ENCODE assay signal across 16 cellular contexts in the genomic region with DNA sequence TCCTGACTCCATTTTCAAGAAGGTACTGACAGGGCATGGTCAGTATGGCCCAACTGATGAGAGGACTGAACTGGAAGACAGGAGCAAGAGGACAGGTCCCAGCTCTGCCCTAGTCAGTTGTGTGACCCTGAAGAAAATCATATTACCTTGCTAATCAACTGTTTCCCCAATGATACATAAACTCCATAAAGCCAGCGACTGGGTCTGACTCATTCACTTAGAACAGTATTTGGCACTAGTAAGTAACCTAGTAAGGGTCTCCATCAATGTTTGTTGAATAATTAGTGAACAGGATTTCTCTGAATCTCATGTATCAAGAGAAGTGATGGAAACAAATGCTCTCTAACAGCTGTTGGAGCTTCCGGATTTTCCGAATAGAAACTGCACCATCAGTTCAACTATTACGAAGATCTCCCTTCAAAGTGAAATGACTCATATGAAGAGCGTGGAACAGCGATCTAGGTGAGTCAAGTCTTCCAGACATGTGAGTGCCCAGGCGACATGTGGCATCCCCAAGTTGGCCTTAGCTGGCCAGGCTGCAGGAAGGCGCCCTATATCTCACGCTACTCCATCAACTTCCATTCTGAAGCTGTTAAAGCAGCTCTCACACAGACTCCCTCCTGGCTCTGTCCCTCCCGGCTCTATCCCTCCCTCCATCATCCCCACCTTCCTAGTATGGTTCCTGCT.
DNase-seq lines count a peak whose midpoint lies in the region; ATAC-seq and TF ChIP-seq lines count a peak whose summit lies in the region.
"Had no signal": no experiment of that assay in that cellular context is flagged by ENCODE, and none has a peak within 500 bp of the region (broad histone marks: within the 10 kb centered on the region; RNA-seq: fewer than 3 reads in every experiment).

No MANE protein-coding gene starts in this region.

- no peak overlapping the region for H3K27ac Mint-ChIP-seq in activated naive CD4-positive, alpha-beta T cell treated with anti-CD3 and anti-CD28 coated beads, Interleukin-2, amount 50 U/mL, for 72 hours
- no peak overlapping the region for H3K27ac Mint-ChIP-seq in activated naive CD4-positive, alpha-beta T cell treated with anti-CD3 and anti-CD28 coated beads, Interleukin-2, amount 10 ng/mL, durations not matched to agents 7 days and 5 days
- no peak overlapping the region for H3K27ac Mint-ChIP-seq in type B pancreatic cell
- H3K27ac Mint-ChIP-seq: dendritic cell treated with granulocyte-macrophage colony-stimulating factor and Interleukin-4, amounts not matched to agents 40 ng/mL and 50 ng/mL, for 4 days had no signal

- H3K79me2 ChIP-seq in fibroblast of lung (ENCODE audit: control insufficient read depth, insufficient read depth, low read length): no peaks in the 10 kb centered on the region

- no peaks in the 10 kb centered on the region for H4K20me1 ChIP-seq in fibroblast of lung (ENCODE audit: control insufficient read depth, extremely low read depth, insufficient read depth, low read length)

- H3K36me3 Mint-ChIP-seq in activated naive CD4-positive, alpha-beta T cell treated with anti-CD3 and anti-CD28 coated beads, Interleukin-2, amount 50 U/mL, for 72 hours: no peaks in the 10 kb centered on the region
- H3K36me3 Mint-ChIP-seq in activated naive CD4-positive, alpha-beta T cell treated with anti-CD3 and anti-CD28 coated beads, Interleukin-2, amount 10 ng/mL, durations not matched to agents 7 days and 5 days: no peaks in the 10 kb centered on the region
- H3K36me3 Mint-ChIP-seq in type B pancreatic cell: peaks cover 6% of the 10 kb centered on the region

- no peak for TF ChIP-seq CTCF in fibroblast of lung (conservative IDR thresholded peaks at IDR 0.05 in 1 of 2, IDR thresholded peaks at IDR 0.05 in 1 of 2; ENCODE audit: low read depth in 1 of 2, low read length in 2 of 2)
- TF ChIP-seq CTCF in type B pancreatic cell (conservative IDR thresholded peaks at IDR 0.05): no peak
- TF ChIP-seq CTCF in WERI-Rb-1 (IDR thresholded peaks at IDR 0.05; ENCODE audit: low read depth, low read length): no peak

- H3K27me3 Mint-ChIP-seq in activated naive CD4-positive, alpha-beta T cell treated with anti-CD3 and anti-CD28 coated beads, Interleukin-2, amount 10 ng/mL, durations not matched to agents 7 days and 5 days: peaks cover 5% of the 10 kb centered on the region
- no peaks in the 10 kb centered on the region for H3K27me3 Mint-ChIP-seq in type B pancreatic cell
- H3K27me3 Mint-ChIP-seq: dendritic cell treated with granulocyte-macrophage colony-stimulating factor and Interleukin-4, amounts not matched to agents 40 ng/mL and 50 ng/mL, for 4 days had no signal

- no peak overlapping the region for H3K4me3 Mint-ChIP-seq in activated naive CD4-positive, alpha-beta T cell treated with anti-CD3 and anti-CD28 coated beads, Interleukin-2, amount 10 ng/mL, durations not matched to agents 7 days and 5 days
- H3K4me3 Mint-ChIP-seq in type B pancreatic cell: no peak overlapping the region
- H3K4me3 Mint-ChIP-seq: dendritic cell treated with granulocyte-macrophage colony-stimulating factor and Interleukin-4, amounts not matched to agents 40 ng/mL and 50 ng/mL, for 4 days had no signal

- H3K4me3 ChIP-seq in fibroblast of lung (replicated peaks in 1 of 4; ENCODE audit: control extremely low read depth in 1 of 4, insufficient read depth in 1 of 4, low read depth in 3 of 4, low read length in 4 of 4) (no peak overlapping the region), WERI-Rb-1 (ENCODE audit: low read depth, low read length) (no peak overlapping the region)
- H3K4me3 ChIP-seq: ascending aorta, esophagus squamous epithelium, testis had no signal

- no peak overlapping the region for H2AFZ ChIP-seq in fibroblast of lung (ENCODE audit: low read length)

- H3K36me3 ChIP-seq in fibroblast of lung (ENCODE audit: control insufficient read depth, insufficient read depth, low read length) (no peaks in the 10 kb centered on the region), WERI-Rb-1 (peaks cover 43% of the 10 kb centered on the region)
- H3K36me3 ChIP-seq: ascending aorta, esophagus squamous epithelium had no signal

- no peak overlapping the region for H3K9ac ChIP-seq in fibroblast of lung (ENCODE audit: insufficient read depth, low read length)

- no peak overlapping the region for H3K27ac ChIP-seq in fibroblast of lung (ENCODE audit: insufficient read depth, low read length)
- H3K27ac ChIP-seq in WERI-Rb-1: no peak overlapping the region
- H3K27ac ChIP-seq: ascending aorta, esophagus squamous epithelium, testis had no signal

- ATAC-seq in activated naive CD4-positive, alpha-beta T cell treated with anti-CD3 and anti-CD28 coated beads, Interleukin-2, amount 50 U/mL, for 72 hours: peak; percentile 47 to 70
- ATAC-seq in HG03025 (IDR thresholded peaks at IDR 0.05; ENCODE audit: low FRiP score, unreplicated experiment): no peak

- H3K4me1 ChIP-seq in fibroblast of lung (ENCODE audit: control insufficient read depth, extremely low read depth, insufficient read depth, low read length): no peaks in the 10 kb centered on the region
- H3K4me1 ChIP-seq: testis had no signal

- H3K4me2 ChIP-seq in fibroblast of lung (ENCODE audit: extremely low read depth, insufficient read depth, low read length): no peak overlapping the region

- H3K27me3 ChIP-seq in fibroblast of lung (ENCODE audit: control insufficient read depth, insufficient read depth, low read length): no peaks in the 10 kb centered on the region
- no peaks in the 10 kb centered on the region for H3K27me3 ChIP-seq in WERI-Rb-1 (ENCODE audit: insufficient read depth, low read depth, severe bottlenecking)
- H3K27me3 ChIP-seq: ascending aorta, esophagus squamous epithelium, testis had no signal

- H3K9me3 ChIP-seq in fibroblast of lung (ENCODE audit: control insufficient read depth, insufficient read depth, low read depth, low read length): no peaks in the 10 kb centered on the region
- H3K9me3 ChIP-seq in WERI-Rb-1 (ENCODE audit: severe bottlenecking): no peaks in the 10 kb centered on the region
- H3K9me3 ChIP-seq: ascending aorta, esophagus squamous epithelium, testis had no signal

- H3K9me3 Mint-ChIP-seq in activated naive CD4-positive, alpha-beta T cell treated with anti-CD3 and anti-CD28 coated beads, Interleukin-2, amount 50 U/mL, for 72 hours: no peaks in the 10 kb centered on the region
- peaks cover 2% of the 10 kb centered on the region for H3K9me3 Mint-ChIP-seq in activated naive CD4-positive, alpha-beta T cell treated with anti-CD3 and anti-CD28 coated beads, Interleukin-2, amount 10 ng/mL, durations not matched to agents 7 days and 5 days
- no peaks in the 10 kb centered on the region for H3K9me3 Mint-ChIP-seq in type B pancreatic cell
- H3K9me3 Mint-ChIP-seq: dendritic cell treated with granulocyte-macrophage colony-stimulating factor and Interleukin-4, amounts not matched to agents 40 ng/mL and 50 ng/mL, for 4 days had no signal

- DNase-seq in activated naive CD4-positive, alpha-beta T cell treated with anti-CD3 and anti-CD28 coated beads, Interleukin-2, amount 50 U/mL, for 72 hours (ENCODE audit: low spot score in 2 of 2): no peak
- DNase-seq in activated naive CD4-positive, alpha-beta T cell treated with anti-CD3 and anti-CD28 coated beads, Interleukin-2, amount 10 ng/mL, durations not matched to agents 7 days and 5 days: no peak
- DNase-seq in RPMI7951 (ENCODE audit: low read depth): peak; percentile 40
- peak; percentile 8 to 79 for DNase-seq in fibroblast of lung (ENCODE audit: low read depth in 2 of 2)
- peak; percentile 2 for DNase-seq in type B pancreatic cell (ENCODE audit: extremely low spot score, unreplicated experiment)
- no peak for DNase-seq in amniotic stem cell (lab: John Stamatoyannopoulos, UW)
- DNase-seq in WERI-Rb-1: no peak
- DNase-seq: activated CD4-positive, alpha-beta T cell treated with anti-CD3 and anti-CD28 coated beads, Interleukin-2, amount 50 U/mL, for 1 hour; COR-L47; esophagus squamous epithelium; NCI-H1694; NCI-H524; testis had no signal

- H3K4me1 Mint-ChIP-seq in activated naive CD4-positive, alpha-beta T cell treated with anti-CD3 and anti-CD28 coated beads, Interleukin-2, amount 10 ng/mL, durations not matched to agents 7 days and 5 days: no peaks in the 10 kb centered on the region
- peaks cover 32% of the 10 kb centered on the region for H3K4me1 Mint-ChIP-seq in type B pancreatic cell (ENCODE audit: unreplicated experiment)

- CTCF ChIA-PET in activated naive CD4-positive, alpha-beta T cell treated with anti-CD3 and anti-CD28 coated beads, Interleukin-2, amount 10 ng/mL, durations not matched to agents 7 days and 5 days (lab: Charles Lee): no interaction called here

Comparison
In these comparisons a context has a peak if more than half of its experiments do, and no peak if none do; other contexts are left out.
1. DNase-seq: peak in RPMI7951 (single experiment), fibroblast of lung (2 of 2) and type B pancreatic cell (single experiment); none in activated naive CD4-positive, alpha-beta T cell treated with anti-CD3 and anti-CD28 coated beads, Interleukin-2, amount 50 U/mL, for 72 hours (0 of 2), activated naive CD4-positive, alpha-beta T cell treated with anti-CD3 and anti-CD28 coated beads, Interleukin-2, amount 10 ng/mL, durations not matched to agents 7 days and 5 days (single experiment), amniotic stem cell (single experiment) and WERI-Rb-1 (single experiment).